ENCODE assay signal across 17 cellular contexts in the genomic region with DNA sequence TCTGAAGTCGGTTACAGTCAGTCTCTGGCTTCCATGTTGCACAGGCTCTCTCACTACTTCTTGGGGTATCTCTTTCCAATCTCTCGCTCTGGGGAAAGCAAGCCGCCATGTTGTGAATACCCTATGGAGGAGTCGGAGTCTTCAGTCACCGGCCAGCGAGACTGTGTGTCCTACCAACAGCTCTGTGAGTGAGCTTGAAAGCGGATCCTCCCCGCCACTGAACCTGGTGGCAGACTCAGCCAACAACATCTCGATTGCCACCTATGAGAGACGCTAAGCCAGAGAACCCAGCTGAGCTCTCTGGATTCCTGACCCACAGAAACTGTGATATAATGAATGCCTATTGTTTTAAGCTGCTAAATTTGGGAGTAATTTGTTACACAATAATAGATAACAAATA. TPM values are rescaled to one million over a fixed set of nuclear protein-coding genes. Genes with fewer than 3 reads are reported as not detected.
DNase-seq lines count a peak whose midpoint lies in the region; ATAC-seq and TF ChIP-seq lines count a peak whose summit lies in the region.
"Had no signal": no experiment of that assay in that cellular context is flagged by ENCODE, and none has a peak within 500 bp of the region (broad histone marks: within the 10 kb centered on the region; RNA-seq: fewer than 3 reads in every experiment).

No MANE protein-coding gene starts in this region.

- TF ChIP-seq CTCF in CD14-positive monocyte (IDR thresholded peaks at IDR 0.05) (no peak), endodermal cell (conservative IDR thresholded peaks at IDR 0.05) (peak; percentile 12), sigmoid colon (IDR thresholded peaks at IDR 0.05) (no peak)

- no peak for ATAC-seq in GM19463 (IDR thresholded peaks at IDR 0.05; ENCODE audit: unreplicated experiment)
- ATAC-seq: CD8-positive, alpha-beta T cell had no signal

- H3K4me3 Mint-ChIP-seq in CD14-positive monocyte, result peak overlapping the region in 1 of 2 donors; percentile 32
- H3K4me3 Mint-ChIP-seq in endodermal cell, result no peak overlapping the region
- H3K4me3 Mint-ChIP-seq: CD4-positive, alpha-beta T cell; CD8-positive, alpha-beta T cell had no signal

- H3K36me3 ChIP-seq in endodermal cell (ENCODE audit: control insufficient read depth, insufficient read depth, low read length), result no peaks in the 10 kb centered on the region
- H3K36me3 ChIP-seq in sigmoid colon, result no peaks in the 10 kb centered on the region
- H3K36me3 ChIP-seq: BE2C, BLaER1 had no signal

- H3K27me3 Mint-ChIP-seq in CD14-positive monocyte (ENCODE audit: low read depth in 3 of 3), result peaks cover 7 to 11% (median 11%) of the 10 kb centered on the region in 3 donors
- H3K27me3 Mint-ChIP-seq in endodermal cell (ENCODE audit: insufficient read depth), result peaks cover 4% of the 10 kb centered on the region

- H3K4me3 ChIP-seq in endodermal cell (ENCODE audit: low read length), result no peak overlapping the region
- H3K4me3 ChIP-seq in sigmoid colon, result no peak overlapping the region
- H3K4me3 ChIP-seq: BLaER1 had no signal

- no peak for TF ChIP-seq EP300 in sigmoid colon (IDR thresholded peaks at IDR 0.05)

- WGBS in endodermal cell (ENCODE audit: insufficient coverage in 1 of 2, insufficient read length in 1 of 2), 2 experiments, result 88 to 91% methylated on average over 8 to 10 of the region's 10 CpGs
- WGBS in sigmoid colon, 2 donors, result 90 to 96% methylated on average over 10 of the region's 10 CpGs

- H3K36me3 Mint-ChIP-seq in CD14-positive monocyte (no peaks in the 10 kb centered on the region), endodermal cell (ENCODE audit: low read depth) (no peaks in the 10 kb centered on the region)
- H3K36me3 Mint-ChIP-seq: CD8-positive, alpha-beta T cell had no signal

- DNase-seq in CD14-positive monocyte (ENCODE audit: low spot score) (no peak), endodermal cell (peak; percentile 59), sigmoid colon (peak; percentile 26), SK-N-DZ (ENCODE audit: low spot score) (no peak), inferior parietal cortex (ENCODE audit: extremely low spot score) (no peak)
- DNase-seq: 8988T; ACHN; BE2C; C1 segment of cervical spinal cord; Caco-2; Calu3; CD4-positive, alpha-beta T cell; CD8-positive, alpha-beta T cell; DMS79 treated with DMSO at 0.1 percent for 48 hours; GF-D8 had no signal

- H3K4me1 ChIP-seq in endodermal cell (ENCODE audit: control insufficient read depth, insufficient read depth, low read length) (no peaks in the 10 kb centered on the region), sigmoid colon (no peaks in the 10 kb centered on the region)
- H3K4me1 ChIP-seq: BE2C, BLaER1, Caco-2 had no signal

- H3K27ac Mint-ChIP-seq in CD14-positive monocyte, result peak overlapping the region; percentile 86 to 98 (median 94)
- no peak overlapping the region for H3K27ac Mint-ChIP-seq in endodermal cell
- H3K27ac Mint-ChIP-seq: CD4-positive, alpha-beta T cell; CD8-positive, alpha-beta T cell had no signal

- intact Hi-C loops in CD14-positive monocyte (cut with micrococcal nuclease), result loop anchor here in 1 of 2 donors (5.0 kb wide), 1 partner anchor 50 kb away; a partner anchor contains a TSS
- intact Hi-C loops in sigmoid colon (cut with DNase I), result no loop called here

- H3K9me3 ChIP-seq in endodermal cell (ENCODE audit: control insufficient read depth, low read length) (no peaks in the 10 kb centered on the region), sigmoid colon (no peaks in the 10 kb centered on the region)
- H3K9me3 ChIP-seq: BE2C, BLaER1, Caco-2 had no signal

- no peak overlapping the region for H3K9ac ChIP-seq in endodermal cell (ENCODE audit: extremely low read depth, low read length, poor library complexity, severe bottlenecking)
- H3K9ac ChIP-seq: BLaER1 had no signal

- H3K9me3 Mint-ChIP-seq in CD14-positive monocyte (peaks cover 0 to 6% (median 3%) of the 10 kb centered on the region in 7 donors), endodermal cell (no peaks in the 10 kb centered on the region)
- H3K9me3 Mint-ChIP-seq: CD4-positive, alpha-beta T cell; CD8-positive, alpha-beta T cell had no signal

- H3K27me3 ChIP-seq in endodermal cell (ENCODE audit: control insufficient read depth, insufficient read depth, low read length, poor library complexity, severe bottlenecking), result peaks cover 5% of the 10 kb centered on the region
- peaks cover 0 to 10% (median 0%) of the 10 kb centered on the region in 3 donors for H3K27me3 ChIP-seq in sigmoid colon
- H3K27me3 ChIP-seq: BE2C, BLaER1 had no signal

- H3K4me1 Mint-ChIP-seq in CD14-positive monocyte (peaks cover 43% of the 10 kb centered on the region), endodermal cell (no peaks in the 10 kb centered on the region)

- TF ChIP-seq POLR2A in sigmoid colon (IDR thresholded peaks at IDR 0.05), result no peak

- H3K27ac ChIP-seq in endodermal cell (ENCODE audit: low read depth, low read length) (no peak overlapping the region), sigmoid colon (no peak overlapping the region)
- H3K27ac ChIP-seq: BLaER1 had no signal

RNA-seq across cellular contexts. Expression of a gene that starts 51.5 kb away (rescaled TPM):
- polyA plus RNA-seq in CD14-positive monocyte (10 to 100 TPM in 1 of 2 donors, 1 to 10 TPM in 1; 5.4 to 14.8 TPM), sigmoid colon (10 to 100 TPM in 1 of 3 donors, 1 to 10 TPM in 2; 3.6 to 14.0 (median 3.7) TPM)
- total RNA-seq in endodermal cell (10 to 100 TPM; 28.2 to 39.5 TPM), sigmoid colon (10 to 100 TPM; 19.4 to 42.0 (median 24.2) TPM)
- 18.9 TPM for polyA plus RNA-seq in endodermal cell (2013, experiment 1 of 2)
- 21.5 TPM for polyA plus RNA-seq in endodermal cell (2013, experiment 2 of 2)
- polyA plus RNA-seq in SK-N-DZ (2014; cell fraction: cytosol; rRNA removed), result 16.6 and 32.9 TPM in 2 replicates
- polyA plus RNA-seq in SK-N-DZ (2014; cell fraction: nucleus; rRNA removed), result 47.1 and 51.4 TPM in 2 replicates

Comparison
In these comparisons a context has a peak if more than half of its experiments do, and no peak if none do; other contexts are left out.
1. DNase-seq: peak in endodermal cell (single experiment) and sigmoid colon (single experiment); none in CD14-positive monocyte (single experiment), SK-N-DZ (single experiment) and inferior parietal cortex (single experiment).